Comparison of ENCODE assay signal across 8 cellular contexts in the genomic region with DNA sequence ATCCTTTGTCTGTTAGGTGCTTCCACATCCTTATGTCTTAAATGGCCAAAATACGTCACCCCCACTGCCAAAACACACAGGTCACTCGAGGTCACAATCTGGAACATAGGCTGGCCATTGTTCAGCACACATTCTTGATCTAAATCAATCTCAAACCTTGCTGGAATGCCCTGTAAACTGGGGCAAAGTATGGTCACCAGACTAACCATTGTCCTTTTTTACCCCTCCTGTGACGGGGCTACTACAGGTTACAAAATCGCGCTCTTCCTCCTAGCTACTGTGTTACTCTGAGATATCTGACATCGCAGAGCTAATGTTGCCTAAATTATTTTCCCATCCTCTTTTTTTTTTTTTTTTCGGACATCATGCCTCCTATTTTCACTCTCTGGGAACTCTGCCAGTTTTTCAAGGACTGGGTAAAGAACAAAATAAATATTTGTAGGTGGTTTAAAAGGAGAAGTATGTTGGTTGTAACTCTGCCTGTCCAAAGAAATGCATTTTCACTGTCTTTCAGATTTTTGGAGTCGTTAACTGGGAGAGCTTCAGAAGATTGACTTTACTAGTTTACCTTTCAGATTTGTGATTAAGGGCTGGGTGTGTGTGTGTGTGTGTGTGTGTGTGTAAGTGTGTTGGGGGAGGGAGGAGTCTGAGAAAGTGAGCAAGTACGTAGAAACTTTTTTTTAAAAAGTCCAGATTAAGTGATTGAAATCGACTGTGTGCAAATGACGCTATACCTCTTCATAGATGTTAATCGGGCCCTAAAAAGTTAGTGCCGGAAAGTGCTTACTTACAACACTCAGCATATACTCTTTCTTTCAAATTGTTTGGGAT. TPM values are rescaled to one million over a fixed set of nuclear protein-coding genes. Genes with fewer than 3 reads are reported as not detected.
DNase-seq lines count a peak whose midpoint lies in the region; ATAC-seq and TF ChIP-seq lines count a peak whose summit lies in the region.

No MANE protein-coding gene starts in this region.

- no peak overlapping the region for H3K4me3 ChIP-seq in HEK293 (ENCODE audit: low read depth, low read length)
- peak overlapping the region; percentile 77 for H3K4me3 ChIP-seq in left ventricle myocardium inferior

- TF ChIP-seq CTCF in HEK293 (tag by site-specific recombination; IDR thresholded peaks at IDR 0.05) (no peak), left ventricle myocardium inferior (IDR thresholded peaks at IDR 0.05; ENCODE audit: borderline replicate concordance) (no peak)

- DNase-seq in SW480 (ENCODE audit: low spot score) (peak; percentile 40), left ventricle myocardium inferior (peak; percentile 35), sciatic nerve (ENCODE audit: low spot score) (no peak), OCI-M2 (lab: John Stamatoyannopoulos, UW; ENCODE audit: unreplicated experiment) (no peak), activated gamma-delta T cell (lab: John Stamatoyannopoulos, UW) (no peak)
- no peak for DNase-seq in effector CD4-positive, alpha-beta T cell
- no peak for DNase-seq in activated CD4-positive, alpha-beta T cell treated with anti-CD3 and anti-CD28 coated beads, Interleukin-2, amount 50 U/mL, for 48 hours

- ATAC-seq in sciatic nerve = peak; percentile 63

- H3K36me3 ChIP-seq in HEK293 (ENCODE audit: control insufficient read depth in 2 of 2, insufficient read depth in 1 of 2, low read length in 2 of 2) (no peaks in the 10 kb centered on the region), left ventricle myocardium inferior (no peaks in the 10 kb centered on the region)

- H3K27me3 ChIP-seq in left ventricle myocardium inferior (ENCODE audit: low read depth) = no peaks in the 10 kb centered on the region

- H3K4me1 ChIP-seq in HEK293 (ENCODE audit: control insufficient read depth, insufficient read depth, low read length) = peaks cover 15% of the 10 kb centered on the region
- peaks cover 73% of the 10 kb centered on the region for H3K4me1 ChIP-seq in left ventricle myocardium inferior

- POLR2A ChIA-PET in HEK293 (lab: Yijun Ruan, JAX) = no interaction called here

- peak overlapping the region; percentile 61 for H3K27ac ChIP-seq in HEK293 (ENCODE audit: extremely low read depth, low read depth, low read length)
- peak overlapping the region; percentile 94 for H3K27ac ChIP-seq in left ventricle myocardium inferior (replicated peaks)

- H3K9me3 ChIP-seq in HEK293 (ENCODE audit: control insufficient read depth, insufficient read depth, low read depth, low read length) = no peaks in the 10 kb centered on the region
- no peaks in the 10 kb centered on the region for H3K9me3 ChIP-seq in left ventricle myocardium inferior (replicated peaks)

- intact Hi-C loops in left ventricle myocardium inferior (cut with micrococcal nuclease) = no loop called here
- intact Hi-C loops in sciatic nerve (cut with DNase I) = loop anchor here (2.0 kb wide), 1 partner anchor 55 kb away; no protein-coding TSS in a partner anchor

- CTCF ChIA-PET in HEK293 (lab: Yijun Ruan, JAX) = interaction anchor here (0.7 to 1.8 kb wide), 4 partner anchors 24 to 248 kb away, joined by 4 to 11 read pairs (median 5); no protein-coding TSS in a partner anchor

TF ChIP-seq in HEK293, 187 proteins besides CTCF, POLR2A, EP300 and RAD21 (continues in another document):
- no peak for TF ChIP-seq ZNF521 (tag by site-specific recombination; IDR thresholded peaks at IDR 0.05)
- no peak for TF ChIP-seq ZNF132 (tag by site-specific recombination; IDR thresholded peaks at IDR 0.05; ENCODE audit: borderline replicate concordance)
- TF ChIP-seq OVOL3 (tag by site-specific recombination; IDR thresholded peaks at IDR 0.05) = 0 out of 2 replicates have a peak, but pooled peaks have one; percentile 21
- TF ChIP-seq ZBTB17 (tag by site-specific recombination; IDR thresholded peaks at IDR 0.05) = peak; percentile 74
- TF ChIP-seq ZNF843 (tag by site-specific recombination; IDR thresholded peaks at IDR 0.05) = peak; percentile 39; the same call in 1 of the 2 replicates
- no peak for TF ChIP-seq ZNF561 (tag by site-specific recombination; IDR thresholded peaks at IDR 0.05; ENCODE audit: borderline replicate concordance)
- TF ChIP-seq ZNF140 (tag by site-specific recombination; IDR thresholded peaks at IDR 0.05) = no peak
- TF ChIP-seq TCF7L2 (IDR thresholded peaks at IDR 0.05; ENCODE audit: borderline replicate concordance, low read depth, low read length) = peak; percentile 18; the same call in 1 of the 2 replicates
- TF ChIP-seq ZNF2 (tag by site-specific recombination; IDR thresholded peaks at IDR 0.05) = 0 out of 2 replicates have a peak, but pooled peaks have one; percentile 41
- TF ChIP-seq ZNF629 (tag by site-specific recombination; IDR thresholded peaks at IDR 0.05) = peak; percentile 58
- no peak for TF ChIP-seq ZNF560 (tag by site-specific recombination; IDR thresholded peaks at IDR 0.05; ENCODE audit: borderline replicate concordance)
- TF ChIP-seq ZFP69B (tag by site-specific recombination; IDR thresholded peaks at IDR 0.05) = 0 out of 2 replicates have a peak, but pooled peaks have one; percentile 51
- TF ChIP-seq ZNF274 (IDR thresholded peaks at IDR 0.05; ENCODE audit: low read length) = no peak
- no peak for TF ChIP-seq ZNF274 (tag by site-specific recombination; IDR thresholded peaks at IDR 0.05; ENCODE audit: borderline replicate concordance)
- 0 out of 2 replicates have a peak, but pooled peaks have one; percentile 27 for TF ChIP-seq ZEB2 (tag by site-specific recombination; IDR thresholded peaks at IDR 0.05)
- TF ChIP-seq, protein P1, sequence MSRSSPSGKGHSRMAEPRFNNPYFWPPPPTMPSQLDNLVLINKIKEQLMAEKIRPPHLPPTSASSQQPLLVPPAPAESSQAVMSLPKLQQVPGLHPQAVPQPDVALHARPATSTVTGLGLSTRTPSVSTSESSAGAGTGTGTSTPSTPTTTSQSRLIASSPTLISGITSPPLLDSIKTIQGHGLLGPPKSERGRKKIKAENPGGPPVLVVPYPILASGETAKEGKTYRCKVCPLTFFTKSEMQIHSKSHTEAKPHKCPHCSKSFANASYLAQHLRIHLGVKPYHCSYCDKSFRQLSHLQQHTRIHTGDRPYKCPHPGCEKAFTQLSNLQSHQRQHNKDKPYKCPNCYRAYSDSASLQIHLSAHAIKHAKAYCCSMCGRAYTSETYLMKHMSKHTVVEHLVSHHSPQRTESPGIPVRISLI (tag by site-specific recombination; IDR thresholded peaks at IDR 0.05) = 0 out of 2 replicates have a peak, but pooled peaks have one; percentile 6
- TF ChIP-seq, protein P2, sequence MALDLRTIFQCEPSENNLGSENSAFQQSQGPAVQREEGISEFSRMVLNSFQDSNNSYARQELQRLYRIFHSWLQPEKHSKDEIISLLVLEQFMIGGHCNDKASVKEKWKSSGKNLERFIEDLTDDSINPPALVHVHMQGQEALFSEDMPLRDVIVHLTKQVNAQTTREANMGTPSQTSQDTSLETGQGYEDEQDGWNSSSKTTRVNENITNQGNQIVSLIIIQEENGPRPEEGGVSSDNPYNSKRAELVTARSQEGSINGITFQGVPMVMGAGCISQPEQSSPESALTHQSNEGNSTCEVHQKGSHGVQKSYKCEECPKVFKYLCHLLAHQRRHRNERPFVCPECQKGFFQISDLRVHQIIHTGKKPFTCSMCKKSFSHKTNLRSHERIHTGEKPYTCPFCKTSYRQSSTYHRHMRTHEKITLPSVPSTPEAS (tag by site-specific recombination; IDR thresholded peaks at IDR 0.05) = peak; percentile 82
- no peak for TF ChIP-seq ZNF776 (tag by site-specific recombination; IDR thresholded peaks at IDR 0.05; ENCODE audit: borderline replicate concordance)
- TF ChIP-seq, protein P3, sequence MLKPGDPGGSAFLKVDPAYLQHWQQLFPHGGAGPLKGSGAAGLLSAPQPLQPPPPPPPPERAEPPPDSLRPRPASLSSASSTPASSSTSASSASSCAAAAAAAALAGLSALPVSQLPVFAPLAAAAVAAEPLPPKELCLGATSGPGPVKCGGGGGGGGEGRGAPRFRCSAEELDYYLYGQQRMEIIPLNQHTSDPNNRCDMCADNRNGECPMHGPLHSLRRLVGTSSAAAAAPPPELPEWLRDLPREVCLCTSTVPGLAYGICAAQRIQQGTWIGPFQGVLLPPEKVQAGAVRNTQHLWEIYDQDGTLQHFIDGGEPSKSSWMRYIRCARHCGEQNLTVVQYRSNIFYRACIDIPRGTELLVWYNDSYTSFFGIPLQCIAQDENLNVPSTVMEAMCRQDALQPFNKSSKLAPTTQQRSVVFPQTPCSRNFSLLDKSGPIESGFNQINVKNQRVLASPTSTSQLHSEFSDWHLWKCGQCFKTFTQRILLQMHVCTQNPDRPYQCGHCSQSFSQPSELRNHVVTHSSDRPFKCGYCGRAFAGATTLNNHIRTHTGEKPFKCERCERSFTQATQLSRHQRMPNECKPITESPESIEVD (tag by site-specific recombination; IDR thresholded peaks at IDR 0.05) = peak; percentile 56; the same call in 1 of the 2 replicates
- no peak for TF ChIP-seq ZNF830 (tag by site-specific recombination; IDR thresholded peaks at IDR 0.05; ENCODE audit: low read depth)
- no peak for TF ChIP-seq ZNF366 (tag by site-specific recombination; conservative IDR thresholded peaks at IDR 0.05)
- TF ChIP-seq, protein P4, sequence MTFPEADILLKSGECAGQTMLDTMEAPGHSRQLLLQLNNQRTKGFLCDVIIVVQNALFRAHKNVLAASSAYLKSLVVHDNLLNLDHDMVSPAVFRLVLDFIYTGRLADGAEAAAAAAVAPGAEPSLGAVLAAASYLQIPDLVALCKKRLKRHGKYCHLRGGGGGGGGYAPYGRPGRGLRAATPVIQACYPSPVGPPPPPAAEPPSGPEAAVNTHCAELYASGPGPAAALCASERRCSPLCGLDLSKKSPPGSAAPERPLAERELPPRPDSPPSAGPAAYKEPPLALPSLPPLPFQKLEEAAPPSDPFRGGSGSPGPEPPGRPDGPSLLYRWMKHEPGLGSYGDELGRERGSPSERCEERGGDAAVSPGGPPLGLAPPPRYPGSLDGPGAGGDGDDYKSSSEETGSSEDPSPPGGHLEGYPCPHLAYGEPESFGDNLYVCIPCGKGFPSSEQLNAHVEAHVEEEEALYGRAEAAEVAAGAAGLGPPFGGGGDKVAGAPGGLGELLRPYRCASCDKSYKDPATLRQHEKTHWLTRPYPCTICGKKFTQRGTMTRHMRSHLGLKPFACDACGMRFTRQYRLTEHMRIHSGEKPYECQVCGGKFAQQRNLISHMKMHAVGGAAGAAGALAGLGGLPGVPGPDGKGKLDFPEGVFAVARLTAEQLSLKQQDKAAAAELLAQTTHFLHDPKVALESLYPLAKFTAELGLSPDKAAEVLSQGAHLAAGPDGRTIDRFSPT (tag by site-specific recombination; IDR thresholded peaks at IDR 0.05) = no peak
- peak; percentile 79 for TF ChIP-seq PRDM1 (tag by site-specific recombination; IDR thresholded peaks at IDR 0.05)
- peak; percentile 78 for TF ChIP-seq GFI1B (tag by site-specific recombination; IDR thresholded peaks at IDR 0.05)
- no peak for TF ChIP-seq GLIS1 (tag by site-specific recombination; IDR thresholded peaks at IDR 0.05)
- no peak for TF ChIP-seq ZNF350 (tag by site-specific recombination; IDR thresholded peaks at IDR 0.05)
- TF ChIP-seq ZNF335 (tag by site-specific recombination; conservative IDR thresholded peaks at IDR 0.05) = peak; percentile 93

RNA-seq across cellular contexts. Expression of a gene that starts 0.9 kb away (rescaled TPM):
- total RNA-seq in left ventricle myocardium inferior = 30.2 TPM
- 84.6 TPM for total RNA-seq in sciatic nerve

Comparison
In these comparisons a context has a peak if more than half of its experiments do, and no peak if none do; other contexts are left out.
1. DNase-seq: peak in SW480 (single experiment) and left ventricle myocardium inferior (single experiment); none in sciatic nerve (single experiment), effector CD4-positive, alpha-beta T cell (single experiment), OCI-M2 (single experiment), activated CD4-positive, alpha-beta T cell treated with anti-CD3 and anti-CD28 coated beads, Interleukin-2, amount 50 U/mL, for 48 hours (0 of 2) and activated gamma-delta T cell (single experiment).